ENCODE assay signal across 16 cellular contexts in the genomic region with DNA sequence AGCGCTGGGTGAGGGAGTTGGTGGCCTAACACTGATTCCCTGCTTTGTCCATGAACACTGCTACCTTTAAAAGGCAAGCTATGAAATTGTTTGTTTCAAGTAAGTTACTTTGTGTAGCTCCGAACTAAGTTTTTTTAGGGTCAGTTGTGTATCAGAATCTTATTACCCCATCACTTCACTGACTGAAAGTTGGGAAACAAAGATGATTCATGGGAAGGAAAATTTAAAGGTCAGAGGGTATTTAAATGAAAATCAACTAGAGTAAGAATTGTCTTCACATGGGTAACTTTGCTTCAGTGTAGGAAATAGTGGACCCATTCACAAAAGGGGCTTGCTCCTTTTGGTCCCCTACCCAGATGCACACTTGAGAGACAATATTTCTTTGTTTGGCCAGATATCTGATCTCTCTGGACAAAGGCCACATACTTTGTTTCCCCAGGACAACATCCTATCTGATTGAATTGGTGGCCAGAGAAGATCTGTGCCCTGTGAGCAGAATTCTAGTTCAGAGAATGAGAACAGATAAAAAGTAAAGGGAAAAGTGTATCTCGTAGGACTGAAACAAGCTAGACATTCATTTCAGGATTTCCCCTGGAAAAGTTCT.
"Had no signal": no experiment of that assay in that cellular context is flagged by ENCODE, and none has a peak within 500 bp of the region (broad histone marks: within the 10 kb centered on the region; RNA-seq: fewer than 3 reads in every experiment).

No MANE protein-coding gene starts in this region.

- H3K27me3 ChIP-seq: colonic mucosa had no signal

- H3K4me3 Mint-ChIP-seq: activated CD4-positive, alpha-beta memory T cell treated with anti-CD3 and anti-CD28 coated beads, Interleukin-2, amount 10 ng/mL, durations not matched to agents 7 days and 5 days; immature natural killer cell; natural killer cell; type B pancreatic cell had no signal

- H3K9me3 ChIP-seq: colonic mucosa, SJCRH30 had no signal

- H3K9me3 Mint-ChIP-seq: activated CD4-positive, alpha-beta memory T cell treated with anti-CD3 and anti-CD28 coated beads, Interleukin-2, amount 10 ng/mL, durations not matched to agents 7 days and 5 days; activated naive CD4-positive, alpha-beta T cell treated with anti-CD3 and anti-CD28 coated beads, Interleukin-2, amount 50 U/mL, for 72 hours; immature natural killer cell; natural killer cell; type B pancreatic cell had no signal

- H3K4me1 Mint-ChIP-seq: activated CD4-positive, alpha-beta memory T cell treated with anti-CD3 and anti-CD28 coated beads, Interleukin-2, amount 10 ng/mL, durations not matched to agents 7 days and 5 days; immature natural killer cell; natural killer cell had no signal

- H3K27me3 Mint-ChIP-seq: activated CD4-positive, alpha-beta memory T cell treated with anti-CD3 and anti-CD28 coated beads, Interleukin-2, amount 10 ng/mL, durations not matched to agents 7 days and 5 days had no signal

- H3K36me3 Mint-ChIP-seq: natural killer cell, type B pancreatic cell had no signal

- H3K36me3 ChIP-seq: colonic mucosa, SJCRH30 had no signal

- H3K27ac Mint-ChIP-seq: activated CD4-positive, alpha-beta memory T cell treated with anti-CD3 and anti-CD28 coated beads, Interleukin-2, amount 10 ng/mL, durations not matched to agents 7 days and 5 days; immature natural killer cell; natural killer cell; type B pancreatic cell had no signal

- H3K4me3 ChIP-seq: colonic mucosa, SJCRH30 had no signal

- H3K27ac ChIP-seq: colonic mucosa, SJCRH30 had no signal

- H3K4me1 ChIP-seq: colonic mucosa, SJCRH30 had no signal

- DNase-seq: activated CD4-positive, alpha-beta memory T cell treated with anti-CD3 and anti-CD28 coated beads, Interleukin-2, amount 10 ng/mL, durations not matched to agents 7 days and 5 days; activated CD8-positive, alpha-beta memory T cell treated with anti-CD3 and anti-CD28 coated beads, Interleukin-2, amount 50 U/mL, for 48 hours; activated effector memory CD4-positive, alpha-beta T cell treated with Interleukin-2 at 50 U/mL for 16 hours; aorta; colonic mucosa; effector memory CD4-positive, alpha-beta T cell; immature natural killer cell; left colon; natural killer cell; right cardiac atrium; SJCRH30; stimulated activated naive CD4-positive, alpha-beta T cell; substantia nigra; SW 1271 had no signal
